In the genomic region with DNA sequence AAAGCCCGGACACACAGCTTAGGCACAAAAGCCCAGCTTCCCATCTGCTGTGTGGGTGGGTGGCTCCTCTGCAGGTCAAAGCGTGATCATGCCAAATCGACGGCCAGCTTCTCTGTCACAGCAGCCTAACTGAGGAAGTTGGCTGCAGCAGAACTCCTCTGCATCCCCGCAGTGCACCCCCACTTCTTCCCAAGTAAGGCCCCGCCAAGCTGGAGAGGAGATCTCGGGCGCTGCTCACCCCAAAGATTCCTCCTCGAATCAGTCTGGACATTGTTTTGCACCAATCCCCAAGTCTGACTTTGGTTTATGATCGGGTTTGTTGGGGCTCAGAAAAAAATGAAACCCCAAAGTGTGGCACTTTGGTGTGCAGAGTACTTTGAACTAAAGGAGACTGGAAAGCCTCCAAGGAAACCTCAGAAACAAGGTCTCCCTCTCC, we compare ENCODE assay signal across 12 cellular contexts. TPM values are rescaled to one million over a fixed set of nuclear protein-coding genes. Genes with fewer than 3 reads are reported as not detected.
DNase-seq lines count a peak whose midpoint lies in the region; ATAC-seq and TF ChIP-seq lines count a peak whose summit lies in the region.
"Had no signal": no experiment of that assay in that cellular context is flagged by ENCODE, and none has a peak within 500 bp of the region (broad histone marks: within the 10 kb centered on the region; RNA-seq: fewer than 3 reads in every experiment).

No MANE protein-coding gene starts in this region.

- peaks cover 11 to 34% of the 10 kb centered on the region in 2 donors for H3K4me1 ChIP-seq in naive thymus-derived CD4-positive, alpha-beta T cell (ENCODE audit: control insufficient read depth in 2 of 2, insufficient read depth in 2 of 2, low read length in 2 of 2)
- H3K4me1 ChIP-seq in neural progenitor cell = no peaks in the 10 kb centered on the region

- peaks cover 37 to 72% (median 61%) of the 10 kb centered on the region in 7 donors for H3K4me1 Mint-ChIP-seq in naive thymus-derived CD4-positive, alpha-beta T cell
- peaks cover 23% of the 10 kb centered on the region for H3K4me1 Mint-ChIP-seq in neural progenitor cell

- H3K4me3 Mint-ChIP-seq in naive thymus-derived CD4-positive, alpha-beta T cell = peak overlapping the region in 9 of 10 donors; percentile 13 to 76 (median 58)
- H3K4me3 Mint-ChIP-seq in neural progenitor cell = no peak overlapping the region

- H4K20me1 ChIP-seq in neural progenitor cell (ENCODE audit: low read depth) = no peaks in the 10 kb centered on the region

- no peak overlapping the region for H3K9ac ChIP-seq in neural progenitor cell

- CTCF ChIA-PET in naive thymus-derived CD4-positive, alpha-beta T cell (lab: Charles Lee) = interaction anchor here (1.3 kb wide), 1 partner anchor 29 kb away, joined by 5 read pairs; no protein-coding TSS in a partner anchor

- peaks cover 0 to 24% (median 16%) of the 10 kb centered on the region in 5 donors for H3K36me3 Mint-ChIP-seq in naive thymus-derived CD4-positive, alpha-beta T cell
- no peaks in the 10 kb centered on the region for H3K36me3 Mint-ChIP-seq in neural progenitor cell

- no peak overlapping the region for H3K4me3 ChIP-seq in naive thymus-derived CD4-positive, alpha-beta T cell (ENCODE audit: low read length)
- no peak overlapping the region for H3K4me3 ChIP-seq in neural progenitor cell

- no peak overlapping the region for H2AFZ ChIP-seq in neural progenitor cell (replicated peaks)

- no peak overlapping the region for H3K4me2 ChIP-seq in neural progenitor cell

- peak; percentile 36 for ATAC-seq in HG02885 (IDR thresholded peaks at IDR 0.05; ENCODE audit: poor library complexity, unreplicated experiment)
- no peak for ATAC-seq in naive thymus-derived CD4-positive, alpha-beta T cell
- ATAC-seq in GM21529 (IDR thresholded peaks at IDR 0.05; ENCODE audit: unreplicated experiment) = no peak

- no peak for TF ChIP-seq CTCF in neural progenitor cell (IDR thresholded peaks at IDR 0.05)

- intact Hi-C loops in naive thymus-derived CD4-positive, alpha-beta T cell (cut with micrococcal nuclease) = loop anchor here in 1 of 2 donors (2.0 to 10.0 kb wide), 2 partner anchors 150 to 318 kb away; no protein-coding TSS in a partner anchor

- H3K27ac ChIP-seq in naive thymus-derived CD4-positive, alpha-beta T cell (ENCODE audit: low read depth, low read length) = peak overlapping the region; percentile 66
- H3K27ac ChIP-seq in neural progenitor cell = no peak overlapping the region

- peaks cover 3 to 36% (median 27%) of the 10 kb centered on the region in 3 experiments for H3K36me3 ChIP-seq in naive thymus-derived CD4-positive, alpha-beta T cell (ENCODE audit: control insufficient read depth in 2 of 3, insufficient read depth in 3 of 3, low read length in 3 of 3)
- H3K36me3 ChIP-seq in neural progenitor cell = no peaks in the 10 kb centered on the region

- POLR2A ChIA-PET in naive thymus-derived CD4-positive, alpha-beta T cell (lab: Charles Lee) = interaction anchor here (2.1 to 2.3 kb wide), 2 partner anchors 72 to 197 kb away, joined by 7 to 13 read pairs; partner anchors contain the start of gene ZC3H13

- H3K27me3 ChIP-seq in naive thymus-derived CD4-positive, alpha-beta T cell (ENCODE audit: control insufficient read depth in 2 of 2, insufficient read depth in 2 of 2, low read length in 2 of 2) = no peaks in the 10 kb centered on the region
- no peaks in the 10 kb centered on the region for H3K27me3 ChIP-seq in neural progenitor cell

- no peaks in the 10 kb centered on the region for H3F3A ChIP-seq in neural progenitor cell (ENCODE audit: low read depth)

- H3K27ac Mint-ChIP-seq in naive thymus-derived CD4-positive, alpha-beta T cell = peak overlapping the region; percentile 31 to 98 (median 94)
- H3K27ac Mint-ChIP-seq in neural progenitor cell = no peak overlapping the region

- H3K9me3 Mint-ChIP-seq in naive thymus-derived CD4-positive, alpha-beta T cell = no peaks in the 10 kb centered on the region
- H3K9me3 Mint-ChIP-seq in neural progenitor cell = no peaks in the 10 kb centered on the region

- no peaks in the 10 kb centered on the region for H3K9me3 ChIP-seq in naive thymus-derived CD4-positive, alpha-beta T cell (ENCODE audit: control insufficient read depth in 2 of 3, low read length in 3 of 3)
- H3K9me3 ChIP-seq in neural progenitor cell (ENCODE audit: low read depth) = no peaks in the 10 kb centered on the region

- no peaks in the 10 kb centered on the region for H3K79me2 ChIP-seq in neural progenitor cell (ENCODE audit: low read depth)

- H3K27me3 Mint-ChIP-seq in naive thymus-derived CD4-positive, alpha-beta T cell = peaks cover 0 to 3% (median 0%) of the 10 kb centered on the region in 5 donors
- peaks cover 2% of the 10 kb centered on the region for H3K27me3 Mint-ChIP-seq in neural progenitor cell (ENCODE audit: insufficient read depth, low read depth)

- DNase-seq in GF-D8 (lab: John Stamatoyannopoulos, UW) (peak; percentile 65), NCI-H187 (lab: John Stamatoyannopoulos, UW) (no peak), LoVo (ENCODE audit: low spot score) (no peak), neural progenitor cell (ENCODE audit: low spot score) (no peak)
- peak; percentile 76 for DNase-seq in activated CD8-positive, alpha-beta memory T cell treated with anti-CD3 and anti-CD28 coated beads, Interleukin-2, amount 50 U/mL, for 48 hours
- DNase-seq in naive thymus-derived CD4-positive, alpha-beta T cell = peak in 2 of 9 donors; percentile 5 to 11
- DNase-seq: central memory CD4-positive, alpha-beta T cell; foreskin fibroblast; mammary epithelial cell; NCI-H1417 had no signal

RNA-seq across cellular contexts. Expression of gene CPB2, which starts 19.7 kb away (rescaled TPM):
- not detected for total RNA-seq in naive thymus-derived CD4-positive, alpha-beta T cell
- not detected for polyA plus RNA-seq in naive thymus-derived CD4-positive, alpha-beta T cell
- total RNA-seq in neural progenitor cell (ENCODE audit: low replicate concordance) = not detected in 2 replicates
- total RNA-seq: mammary epithelial cell had no signal
- polyA plus RNA-seq: mammary epithelial cell had no signal

RNA-seq across cellular contexts. Expression of gene LCP1, which starts 57.4 kb away (rescaled TPM):
- 100 to 1,000 TPM; 293 to 989 (median 355) TPM for total RNA-seq in naive thymus-derived CD4-positive, alpha-beta T cell
- polyA plus RNA-seq in naive thymus-derived CD4-positive, alpha-beta T cell = 100 to 1,000 TPM; 764 to 902 TPM
- 0.34 and 2.2 TPM in 2 replicates for total RNA-seq in neural progenitor cell (ENCODE audit: low replicate concordance)

Comparison
In these comparisons a context has a peak if more than half of its experiments do, and no peak if none do; other contexts are left out.
1. DNase-seq: peak in GF-D8 (single experiment) and activated CD8-positive, alpha-beta memory T cell treated with anti-CD3 and anti-CD28 coated beads, Interleukin-2, amount 50 U/mL, for 48 hours (single experiment); none in NCI-H187 (0 of 2), LoVo (single experiment) and neural progenitor cell (single experiment).
2. RNA of gene LCP1, which starts 57.4 kb away (total RNA-seq): 293 to 989 TPM in naive thymus-derived CD4-positive, alpha-beta T cell; 0.34 to 2.2 TPM in neural progenitor cell; every median in the first group is over 10 times any median in the second.